ENCODE assay signal across 1 cellular context in the genomic region with DNA sequence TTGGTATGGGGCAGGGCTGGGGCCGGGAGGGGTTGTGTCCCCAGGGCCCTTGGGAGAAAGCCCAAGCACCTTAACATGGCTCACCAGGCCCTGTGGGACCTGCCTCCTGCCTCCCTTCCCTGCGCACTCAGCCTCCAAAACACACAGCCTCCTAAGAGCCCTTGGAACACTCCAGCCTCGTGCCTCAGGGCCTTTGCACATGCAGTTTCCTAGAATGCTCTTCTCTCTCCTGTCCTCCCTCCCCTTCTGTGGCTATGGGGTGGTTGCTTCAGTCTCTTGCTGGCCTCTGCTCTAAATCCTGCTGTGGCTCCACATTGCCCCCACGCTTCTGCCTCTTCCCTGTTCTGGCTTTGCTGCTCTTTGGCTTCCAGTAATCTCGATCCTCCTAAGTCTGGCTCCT.
TF ChIP-seq lines count a peak whose summit lies in the region.

No MANE protein-coding gene starts in this region.

TF ChIP-seq in HEK293, 187 proteins besides CTCF, POLR2A, EP300 and RAD21 (continued from another document):
- TF ChIP-seq, protein P1, sequence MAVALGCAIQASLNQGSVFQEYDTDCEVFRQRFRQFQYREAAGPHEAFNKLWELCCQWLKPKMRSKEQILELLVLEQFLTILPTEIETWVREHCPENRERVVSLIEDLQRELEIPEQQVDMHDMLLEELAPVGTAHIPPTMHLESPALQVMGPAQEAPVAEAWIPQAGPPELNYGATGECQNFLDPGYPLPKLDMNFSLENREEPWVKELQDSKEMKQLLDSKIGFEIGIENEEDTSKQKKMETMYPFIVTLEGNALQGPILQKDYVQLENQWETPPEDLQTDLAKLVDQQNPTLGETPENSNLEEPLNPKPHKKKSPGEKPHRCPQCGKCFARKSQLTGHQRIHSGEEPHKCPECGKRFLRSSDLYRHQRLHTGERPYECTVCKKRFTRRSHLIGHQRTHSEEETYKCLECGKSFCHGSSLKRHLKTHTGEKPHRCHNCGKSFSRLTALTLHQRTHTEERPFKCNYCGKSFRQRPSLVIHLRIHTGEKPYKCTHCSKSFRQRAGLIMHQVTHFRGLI (tag by site-specific recombination; IDR thresholded peaks at IDR 0.05): no peak
TF ChIP-seq in HEK293: peak in this region for 4.
